12 cellular contexts compared by ENCODE assay signal in genomic region chr12:2183556-2184541, GRCh38.
A peak's percentile ranks its signal among the peaks of the same experiment; 100 is the strongest.
DNase-seq lines count a peak whose midpoint lies in the region; ATAC-seq, FAIRE-seq and TF ChIP-seq lines count a peak whose summit lies in the region.
"Had no signal": no experiment of that assay in that cellular context is flagged by ENCODE, and none has a peak within 500 bp of the region (broad histone marks: within the 10 kb centered on the region; RNA-seq: fewer than 3 reads in every experiment).

No MANE protein-coding gene starts in this region.

- no peaks in the 10 kb centered on the region for H4K20me1 ChIP-seq in GM23338 (replicated peaks; ENCODE audit: insufficient read depth)

- peaks cover 2% of the 10 kb centered on the region for H3K27me3 Mint-ChIP-seq in GM23338 (ENCODE audit: insufficient read depth, low read depth, poor library complexity)
- no peaks in the 10 kb centered on the region for H3K27me3 Mint-ChIP-seq in activated CD8-positive, alpha-beta T cell treated with anti-CD3 and anti-CD28 coated beads for 36 hours

- 43 to 54% (median 49%) methylated on average over 23 of the region's 23 CpGs for WGBS in small intestine, 3 donors

- H3F3A ChIP-seq in GM23338 (replicated peaks; ENCODE audit: low read depth), result 0 out of 2 replicates have a peak, but pooled peaks cover 2% of the 10 kb centered on the region

- peak; percentile 33 to 52 for TF ChIP-seq CTCF in GM23338 (conservative IDR thresholded peaks at IDR 0.05; ENCODE audit: low read depth in 2 of 2)
- no peak for TF ChIP-seq CTCF in activated CD8-positive, alpha-beta T cell treated with anti-CD3 and anti-CD28 coated beads for 36 hours (IDR thresholded peaks at IDR 0.05)

- no peak overlapping the region for H3K27ac Mint-ChIP-seq in GM23338
- no peak overlapping the region for H3K27ac Mint-ChIP-seq in activated CD8-positive, alpha-beta T cell treated with anti-CD3 and anti-CD28 coated beads for 36 hours
- H3K27ac Mint-ChIP-seq: activated T-cell treated with anti-CD3 and anti-CD28 coated beads, Interleukin-2, amount 50 U/mL, for 72 hours had no signal

- POLR2A ChIA-PET in activated CD8-positive, alpha-beta T cell treated with anti-CD3 and anti-CD28 coated beads for 36 hours (lab: Charles Lee), result no interaction called here

- H3K4me3 ChIP-seq in GM23338 (no peak overlapping the region), small intestine (ENCODE audit: low read depth in 1 of 2, low read length in 2 of 2) (no peak overlapping the region)
- H3K4me3 ChIP-seq: HAP-1 had no signal

- CTCF ChIA-PET in activated CD8-positive, alpha-beta T cell treated with anti-CD3 and anti-CD28 coated beads for 36 hours (lab: Charles Lee), result no interaction called here

- H3K4me3 Mint-ChIP-seq in GM23338, result no peak overlapping the region
- no peak overlapping the region for H3K4me3 Mint-ChIP-seq in activated CD8-positive, alpha-beta T cell treated with anti-CD3 and anti-CD28 coated beads for 36 hours
- H3K4me3 Mint-ChIP-seq: activated T-cell treated with anti-CD3 and anti-CD28 coated beads, Interleukin-2, amount 50 U/mL, for 72 hours had no signal

- DNase-seq in GM23338 (ENCODE audit: low spot score) (peak; percentile 56), amniotic epithelial cell (ENCODE audit: low read depth) (peak; percentile 83), hepatic stellate cell (ENCODE audit: low spot score) (peak; percentile 73), small intestine (peak; percentile 25), AML-193 (lab: John Stamatoyannopoulos, UW) (no peak), NK-92 (lab: John Stamatoyannopoulos, UW; ENCODE audit: unreplicated experiment) (no peak)
- no peak for DNase-seq in activated CD8-positive, alpha-beta T cell treated with anti-CD3 and anti-CD28 coated beads for 36 hours
- DNase-seq: activated T-cell treated with anti-CD3 and anti-CD28 coated beads, Interleukin-2, amount 50 U/mL, for 72 hours; stimulated activated CD4-positive, alpha-beta T cell treated with anti-CD3 and anti-CD28 coated beads, Interleukin-12 subunit alpha, Interleukin-12 subunit beta, amount 100 ng/mL, for 4 hours had no signal

- peaks cover 31% of the 10 kb centered on the region for H3K4me1 Mint-ChIP-seq in GM23338
- H3K4me1 Mint-ChIP-seq in activated CD8-positive, alpha-beta T cell treated with anti-CD3 and anti-CD28 coated beads for 36 hours (ENCODE audit: low read depth), result no peaks in the 10 kb centered on the region

- H3K9me2 ChIP-seq in GM23338 (ENCODE audit: insufficient read depth), result no peaks in the 10 kb centered on the region

- H3K27me3 ChIP-seq in GM23338 (ENCODE audit: insufficient read depth) (no peaks in the 10 kb centered on the region), small intestine (ENCODE audit: control insufficient read depth in 2 of 2, insufficient read depth in 2 of 2, low read length in 2 of 2) (no peaks in the 10 kb centered on the region)

- H3K9me3 Mint-ChIP-seq in GM23338, result no peaks in the 10 kb centered on the region
- no peaks in the 10 kb centered on the region for H3K9me3 Mint-ChIP-seq in activated CD8-positive, alpha-beta T cell treated with anti-CD3 and anti-CD28 coated beads for 36 hours
- H3K9me3 Mint-ChIP-seq: activated T-cell treated with anti-CD3 and anti-CD28 coated beads, Interleukin-2, amount 50 U/mL, for 72 hours had no signal

- H3K4me2 ChIP-seq in GM23338, result 0 out of 2 replicates have a peak overlapping the region, but pooled peaks have one; percentile 25

- no peaks in the 10 kb centered on the region for H3K36me3 Mint-ChIP-seq in GM23338 (ENCODE audit: low read depth)
- no peaks in the 10 kb centered on the region for H3K36me3 Mint-ChIP-seq in activated CD8-positive, alpha-beta T cell treated with anti-CD3 and anti-CD28 coated beads for 36 hours (ENCODE audit: low read depth)

- peak overlapping the region; percentile 44; the same call in 1 of the 2 replicates for H2AFZ ChIP-seq in GM23338

- H3K9me3 ChIP-seq in small intestine (ENCODE audit: control insufficient read depth, low read depth), result no peaks in the 10 kb centered on the region
- H3K9me3 ChIP-seq: HAP-1 had no signal

- H3K36me3 ChIP-seq in GM23338 (ENCODE audit: insufficient read depth), result no peaks in the 10 kb centered on the region
- no peaks in the 10 kb centered on the region for H3K36me3 ChIP-seq in small intestine (ENCODE audit: control insufficient read depth in 2 of 2, insufficient read depth in 2 of 2, low read length in 2 of 2)
- H3K36me3 ChIP-seq: HAP-1 had no signal

- H3K79me2 ChIP-seq in GM23338 (replicated peaks; ENCODE audit: insufficient read depth), result no peaks in the 10 kb centered on the region

- intact Hi-C loops in activated CD8-positive, alpha-beta T cell treated with anti-CD3 and anti-CD28 coated beads for 36 hours (cut with micrococcal nuclease), result no loop called here

- peaks cover 12% of the 10 kb centered on the region for H3K4me1 ChIP-seq in GM23338 (ENCODE audit: insufficient read depth)
- H3K4me1 ChIP-seq in small intestine (ENCODE audit: control insufficient read depth in 2 of 2, insufficient read depth in 1 of 2, low read depth in 1 of 2, low read length in 1 of 2), result no peaks in the 10 kb centered on the region
- H3K4me1 ChIP-seq: HAP-1 had no signal

- no peak for FAIRE-seq in small intestine (lab: Jason Lieb, UNC)
- FAIRE-seq: frontal cortex had no signal

- ATAC-seq in GM23338 (peak; percentile 76), HG03342 (IDR thresholded peaks at IDR 0.05; ENCODE audit: unreplicated experiment) (no peak)
- no peak for ATAC-seq in activated CD8-positive, alpha-beta T cell treated with anti-CD3 and anti-CD28 coated beads for 36 hours
- ATAC-seq: activated T-cell treated with anti-CD3 and anti-CD28 coated beads, Interleukin-2, amount 50 U/mL, for 72 hours had no signal

- H3K27ac ChIP-seq in GM23338 (ENCODE audit: low read depth) (no peak overlapping the region), small intestine (ENCODE audit: low read depth in 1 of 2, low read length in 1 of 2) (no peak overlapping the region)

TF ChIP-seq in GM23338, 12 proteins besides CTCF, POLR2A, EP300 and RAD21 (continues in another document):
- TF ChIP-seq REST (IDR thresholded peaks at IDR 0.05; ENCODE audit: unreplicated experiment) (no peak), EZH2phosphoT487 (IDR thresholded peaks at IDR 0.05; ENCODE audit: unreplicated experiment) (no peak), NANOG (IDR thresholded peaks at IDR 0.05; ENCODE audit: borderline replicate concordance) (no peak), CREB1 (CRISPR knock-in tag; IDR thresholded peaks at IDR 0.05; ENCODE audit: low read depth) (no peak), STAT1 (IDR thresholded peaks at IDR 0.05; ENCODE audit: unreplicated experiment) (no peak), EZH2 (IDR thresholded peaks at IDR 0.05; ENCODE audit: low read depth, unreplicated experiment) (no peak), ETS1 (IDR thresholded peaks at IDR 0.05) (no peak), ZNF114 (CRISPR knock-in tag; IDR thresholded peaks at IDR 0.05) (no peak), POLR2AphosphoS5 (IDR thresholded peaks at IDR 0.05; ENCODE audit: low read depth) (no peak)

Comparison
In these comparisons a context has a peak if more than half of its experiments do, and no peak if none do; other contexts are left out.
1. DNase-seq: peak in GM23338 (single experiment), amniotic epithelial cell (single experiment), hepatic stellate cell (single experiment) and small intestine (single experiment); none in activated CD8-positive, alpha-beta T cell treated with anti-CD3 and anti-CD28 coated beads for 36 hours (single experiment), AML-193 (0 of 2) and NK-92 (single experiment).